Comparison of ENCODE assay signal across 10 cellular contexts in genomic region chr1:15758953-15759661, GRCh38. TPM values are rescaled to one million over a fixed set of nuclear protein-coding genes. Genes with fewer than 3 reads are reported as not detected.
A peak's percentile ranks its signal among the peaks of the same experiment; 100 is the strongest.
DNase-seq lines count a peak whose midpoint lies in the region; ATAC-seq and TF ChIP-seq lines count a peak whose summit lies in the region.
"Had no signal": no experiment of that assay in that cellular context is flagged by ENCODE, and none has a peak within 500 bp of the region (broad histone marks: within the 10 kb centered on the region; RNA-seq: fewer than 3 reads in every experiment).

No MANE protein-coding gene starts in this region.

- H3K9me3 ChIP-seq in left ventricle myocardium inferior (replicated peaks), result no peaks in the 10 kb centered on the region

- H3K27ac ChIP-seq in left ventricle myocardium inferior (replicated peaks), result peak overlapping the region; percentile 86

- peaks cover 47% of the 10 kb centered on the region for H3K27me3 ChIP-seq in left ventricle myocardium inferior (ENCODE audit: low read depth)

- H3K27me3 Mint-ChIP-seq in activated naive CD8-positive, alpha-beta T cell, result peaks cover 20% of the 10 kb centered on the region

- no peak for TF ChIP-seq CTCF in GM13977 (IDR thresholded peaks at IDR 0.05; ENCODE audit: extremely low read depth, insufficient read depth, missing control alignments)
- TF ChIP-seq CTCF in left ventricle myocardium inferior (IDR thresholded peaks at IDR 0.05; ENCODE audit: borderline replicate concordance), result no peak
- no peak for TF ChIP-seq CTCF in retinal pigment epithelial cell (conservative IDR thresholded peaks at IDR 0.05; ENCODE audit: low read depth, low read length)

- in situ Hi-C loops in GM13977 (cut with MboI; ENCODE audit: low pct_unique_long_range_greater_than_20kb, low sequenced_read_pairs, unreplicated experiment), result no loop called here

- peak overlapping the region; percentile 59 for H3K4me3 Mint-ChIP-seq in activated naive CD8-positive, alpha-beta T cell

- H3K27ac Mint-ChIP-seq in activated naive CD8-positive, alpha-beta T cell, result no peak overlapping the region

- peaks cover 75% of the 10 kb centered on the region for H3K4me1 ChIP-seq in left ventricle myocardium inferior

- no peaks in the 10 kb centered on the region for H3K36me3 Mint-ChIP-seq in activated naive CD8-positive, alpha-beta T cell

- peaks cover 15% of the 10 kb centered on the region for H3K4me1 Mint-ChIP-seq in activated naive CD8-positive, alpha-beta T cell (ENCODE audit: low read depth)

- peak; percentile 57 for DNase-seq in GM13977 (ENCODE audit: low spot score)
- no peak for DNase-seq in left ventricle myocardium inferior
- DNase-seq in retinal pigment epithelial cell (ENCODE audit: low read depth), result no peak
- DNase-seq in NCI-H446 treated with DMSO at 0.1 percent for 48 hours (lab: John Stamatoyannopoulos, UW), result no peak
- DNase-seq in Kasumi-1 (lab: John Stamatoyannopoulos, UW), result no peak

- no peaks in the 10 kb centered on the region for H3K9me3 Mint-ChIP-seq in activated naive CD8-positive, alpha-beta T cell (ENCODE audit: low read depth)

- intact Hi-C loops in left ventricle myocardium inferior (cut with micrococcal nuclease), result no loop called here

- H3K4me3 ChIP-seq in left ventricle myocardium inferior, result peak overlapping the region; percentile 87
- H3K4me3 ChIP-seq in retinal pigment epithelial cell (ENCODE audit: low read length), result peak overlapping the region; percentile 73

- ATAC-seq in HG03097 (IDR thresholded peaks at IDR 0.05; ENCODE audit: low FRiP score, unreplicated experiment), result no peak
- no peak for ATAC-seq in HG02884 (IDR thresholded peaks at IDR 0.05; ENCODE audit: unreplicated experiment)

- no peaks in the 10 kb centered on the region for H3K36me3 ChIP-seq in left ventricle myocardium inferior

RNA-seq across cellular contexts. Expression of gene FBLIM1, which starts 0.5 kb away (rescaled TPM):
- total RNA-seq in left ventricle myocardium inferior, result 89.1 TPM
- total RNA-seq: T-helper 2 cell treated with Interferon-gamma antibody and Interleukin-4, amounts not matched to agents 100 ng/mL and 5 ng/mL, for 36 hours had no signal

RNA-seq across cellular contexts. Expression of gene TMEM82, which starts 16.8 kb away (rescaled TPM):
- total RNA-seq in left ventricle myocardium inferior, result not detected
- total RNA-seq: renal cortical epithelial cell; T-helper 2 cell treated with Interferon-gamma antibody and Interleukin-4, amounts not matched to agents 100 ng/mL and 5 ng/mL, for 36 hours had no signal

RNA-seq across cellular contexts. Expression of gene SLC25A34, which starts 23.0 kb away (rescaled TPM):
- 34.0 TPM for total RNA-seq in left ventricle myocardium inferior

RNA-seq across cellular contexts. Expression of gene UQCRHL, which starts 48.3 kb away (rescaled TPM):
- 6.0 TPM for total RNA-seq in left ventricle myocardium inferior
